In genomic region chr19:51382004-51382403, GRCh38 we compare ENCODE assay signal across 23 cellular contexts. TPM values are rescaled to one million over a fixed set of nuclear protein-coding genes. Genes with fewer than 3 reads are reported as not detected.
"Had no signal": no experiment of that assay in that cellular context is flagged by ENCODE, and none has a peak within 500 bp of the region (broad histone marks: within the 10 kb centered on the region; RNA-seq: fewer than 3 reads in every experiment).

No MANE protein-coding gene starts in this region.

- H3K27me3 ChIP-seq: MG63 had no signal

- H3K36me3 ChIP-seq: MG63 had no signal

- DNase-seq: IMR-90, Karpas-422, KG1, MG63, NCI-H1092, NCI-H1105 treated with DMSO at 0.1 percent for 48 hours, NCI-H1417 treated with DMSO at 0.1 percent for 48 hours, NCI-H146, NCI-H1694 treated with DMSO at 0.1 percent for 48 hours, NCI-H1930, NCI-H2081, NCI-H2107, NCI-H2227 treated with DMSO at 0.1 percent for 48 hours, NCI-H524, NCI-H526 treated with DMSO at 0.1 percent for 48 hours, NCI-H774, RPMI8226, SHP77, SK-N-SH had no signal

- H3K9me3 ChIP-seq: MG63, SK-N-SH had no signal

- H3K4me3 ChIP-seq: MG63 had no signal

RNA-seq across cellular contexts. Expression of gene LIM2, which starts 5.8 kb away (rescaled TPM):
- total RNA-seq: HepG2, HT1080, IMR-90, NCI-H460, SK-MEL-5 had no signal
- polyA plus RNA-seq: IMR-90, SK-N-SH had no signal

RNA-seq across cellular contexts. Expression of gene C19orf84, which starts 8.4 kb away (rescaled TPM):
- total RNA-seq: HepG2, HT1080, IMR-90, NCI-H460, SK-MEL-5 had no signal
- polyA plus RNA-seq: IMR-90, SK-N-SH had no signal

RNA-seq across cellular contexts. Expression of gene NKG7, which starts 9.6 kb away (rescaled TPM):
- total RNA-seq: HepG2, HT1080, IMR-90, NCI-H460, SK-MEL-5 had no signal
- polyA plus RNA-seq: IMR-90, SK-N-SH had no signal

RNA-seq across cellular contexts. Expression of gene CLDND2, which starts 13.2 kb away (rescaled TPM):
- total RNA-seq: HT1080, IMR-90, SK-MEL-5 had no signal
- polyA plus RNA-seq: IMR-90 had no signal
